In the genomic region with DNA sequence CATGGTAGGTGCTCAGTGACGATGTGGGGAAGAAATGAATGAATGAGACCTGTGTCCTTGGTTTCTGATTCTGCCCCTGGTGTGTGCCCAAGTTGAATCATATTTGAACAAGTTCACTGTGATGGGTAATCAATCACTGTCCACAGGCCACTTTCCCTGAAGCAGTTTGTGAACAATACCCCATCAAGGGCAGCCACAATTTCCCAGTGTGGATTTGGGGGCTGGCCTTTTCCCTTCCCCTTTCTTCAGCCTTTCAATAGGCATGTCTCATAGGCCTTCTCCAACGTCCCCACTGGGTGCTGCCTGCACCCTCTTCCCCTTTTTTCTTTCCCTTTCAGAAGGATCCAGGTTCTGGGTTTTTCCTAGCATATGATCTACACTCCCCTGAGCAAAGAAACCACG, we compare ENCODE assay signal across 23 cellular contexts.
"Had no signal": no experiment of that assay in that cellular context is flagged by ENCODE, and none has a peak within 500 bp of the region (broad histone marks: within the 10 kb centered on the region; RNA-seq: fewer than 3 reads in every experiment).

No MANE protein-coding gene starts in this region.

- H3K9me3 Mint-ChIP-seq: naive B cell; nephron progenitor cell; stimulated activated naive B cell treated with anti-CD40 and anti-IgM and Interleukin-4, amounts not matched to agents 10 μg/mL and 1 μg/mL and 100 μg/mL, for 72 hours; stimulated activated naive CD8-positive, alpha-beta T cell treated with anti-CD3 and anti-CD28 coated beads, Interleukin-15, amount 100 ng/mL, for 72 hours had no signal

- H3K9me3 ChIP-seq: left ventricle myocardium inferior, neutrophil, psoas muscle, spleen, thoracic aorta, transverse colon had no signal

- H3K4me1 ChIP-seq: foreskin keratinocyte, transverse colon had no signal

- H3K4me3 Mint-ChIP-seq: naive B cell; nephron progenitor cell; stimulated activated naive B cell treated with anti-CD40 and anti-IgM and Interleukin-4, amounts not matched to agents 10 μg/mL and 1 μg/mL and 100 μg/mL, for 72 hours; stimulated activated naive CD8-positive, alpha-beta T cell treated with anti-CD3 and anti-CD28 coated beads, Interleukin-15, amount 100 ng/mL, for 72 hours had no signal

- H3K36me3 ChIP-seq: left ventricle myocardium inferior, neutrophil, spleen, thoracic aorta, transverse colon had no signal

- ATAC-seq: foreskin keratinocyte; left cardiac atrium; psoas muscle; sciatic nerve; stimulated activated naive B cell treated with anti-CD40 and anti-IgM and Interleukin-4, amounts not matched to agents 10 μg/mL and 1 μg/mL and 100 μg/mL, for 72 hours; stimulated activated naive CD8-positive, alpha-beta T cell treated with anti-CD3 and anti-CD28 coated beads, Interleukin-15, amount 100 ng/mL, for 72 hours had no signal

- H3K27ac ChIP-seq: foreskin keratinocyte, hepatocyte, left ventricle myocardium inferior, neutrophil, psoas muscle, spleen, thoracic aorta, transverse colon had no signal

- DNase-seq: dermis blood vessel endothelial cell; foreskin keratinocyte; head of caudate nucleus; kidney; left cardiac atrium; left ventricle myocardium inferior; mesendoderm; naive B cell; nephron progenitor cell; psoas muscle; spleen; stimulated activated CD4-positive, alpha-beta T cell treated with anti-CD3 and anti-CD28 coated beads, Interleukin-15, amount 100 ng/mL, for 24 hours; stimulated activated CD4-positive, alpha-beta T cell treated with anti-CD3 and anti-CD28 coated beads, Interleukin-1b, Interleukin-23, amount 100 ng/mL, for 48 hours; stimulated activated CD4-positive, alpha-beta T cell treated with anti-CD3 and anti-CD28 coated beads, Interleukin-4, amount 100 ng/mL, for 4 hours; stimulated activated naive B cell treated with anti-CD40 and anti-IgM and Interleukin-4, amounts not matched to agents 10 μg/mL and 1 μg/mL and 100 μg/mL, for 72 hours; stimulated activated naive CD8-positive, alpha-beta T cell treated with anti-CD3 and anti-CD28 coated beads, Interleukin-15, amount 100 ng/mL, for 72 hours; substantia nigra; transverse colon had no signal

- H3K36me3 Mint-ChIP-seq: naive B cell; stimulated activated naive B cell treated with anti-CD40 and anti-IgM and Interleukin-4, amounts not matched to agents 10 μg/mL and 1 μg/mL and 100 μg/mL, for 72 hours had no signal

- H3K4me3 ChIP-seq: hepatocyte, left ventricle myocardium inferior, lung, psoas muscle, spleen, thoracic aorta, transverse colon had no signal

- H3K27ac Mint-ChIP-seq: naive B cell; nephron progenitor cell; stimulated activated naive B cell treated with anti-CD40 and anti-IgM and Interleukin-4, amounts not matched to agents 10 μg/mL and 1 μg/mL and 100 μg/mL, for 72 hours; stimulated activated naive CD8-positive, alpha-beta T cell treated with anti-CD3 and anti-CD28 coated beads, Interleukin-15, amount 100 ng/mL, for 72 hours had no signal

- H3K27me3 ChIP-seq: hepatocyte had no signal
